In genomic region chr11:125494601-125494986, GRCh38 we compare ENCODE assay signal across 9 cellular contexts. TPM values are rescaled to one million over a fixed set of nuclear protein-coding genes. Genes with fewer than 3 reads are reported as not detected.
DNase-seq lines count a peak whose midpoint lies in the region; ATAC-seq and TF ChIP-seq lines count a peak whose summit lies in the region.
"Had no signal": no experiment of that assay in that cellular context is flagged by ENCODE, and none has a peak within 500 bp of the region (broad histone marks: within the 10 kb centered on the region; RNA-seq: fewer than 3 reads in every experiment).

No MANE protein-coding gene starts in this region.

- H3K27ac Mint-ChIP-seq in activated T-cell treated with anti-CD3 and anti-CD28 coated beads, Interleukin-2, amount 50 U/mL, for 24 hours = no peak overlapping the region

- H3K4me3 Mint-ChIP-seq in activated T-cell treated with anti-CD3 and anti-CD28 coated beads, Interleukin-2, amount 50 U/mL, for 24 hours = peak overlapping the region; percentile 75

- TF ChIP-seq CTCF in brain microvascular endothelial cell (IDR thresholded peaks at IDR 0.05; ENCODE audit: low read depth, low read length, missing control alignments) = no peak
- no peak for TF ChIP-seq CTCF in thoracic aorta (IDR thresholded peaks at IDR 0.05)

- H3K9me3 ChIP-seq in thoracic aorta = no peaks in the 10 kb centered on the region

- in situ Hi-C loops in brain microvascular endothelial cell (cut with HindIII; ENCODE audit: low pct_ligation_motif_present, low sequenced_read_pairs) = no loop called here

- no peaks in the 10 kb centered on the region for H3K9me3 Mint-ChIP-seq in activated T-cell treated with anti-CD3 and anti-CD28 coated beads, Interleukin-2, amount 50 U/mL, for 24 hours

- H3K4me1 ChIP-seq in thoracic aorta (ENCODE audit: control insufficient read depth in 1 of 2, low read depth in 2 of 2) = peaks cover 9 to 17% of the 10 kb centered on the region in 2 donors

- no peak for ATAC-seq in thoracic aorta (ENCODE audit: insufficient number of reproducible peaks, low FRiP score, low read depth)
- no peak for ATAC-seq in GM19452 (IDR thresholded peaks at IDR 0.05; ENCODE audit: unreplicated experiment)
- no peak for ATAC-seq in GM21737 (IDR thresholded peaks at IDR 0.05; ENCODE audit: unreplicated experiment)

- H3K36me3 Mint-ChIP-seq in activated T-cell treated with anti-CD3 and anti-CD28 coated beads, Interleukin-2, amount 50 U/mL, for 24 hours (ENCODE audit: low read depth) = no peaks in the 10 kb centered on the region

- H3K4me1 Mint-ChIP-seq in activated T-cell treated with anti-CD3 and anti-CD28 coated beads, Interleukin-2, amount 50 U/mL, for 24 hours (ENCODE audit: low read depth) = peaks cover 25% of the 10 kb centered on the region

- no peaks in the 10 kb centered on the region for H3K27me3 ChIP-seq in brain microvascular endothelial cell (replicated peaks)
- no peaks in the 10 kb centered on the region for H3K27me3 ChIP-seq in thoracic aorta (replicated peaks; ENCODE audit: insufficient read depth)

- H3K27me3 Mint-ChIP-seq in activated T-cell treated with anti-CD3 and anti-CD28 coated beads, Interleukin-2, amount 50 U/mL, for 24 hours = peaks cover 53% of the 10 kb centered on the region

- no peak overlapping the region for H3K27ac ChIP-seq in brain microvascular endothelial cell
- H3K27ac ChIP-seq in thoracic aorta = peak overlapping the region in 1 of 2 donors; percentile 93

- no peak for DNase-seq in activated T-cell treated with anti-CD3 and anti-CD28 coated beads, Interleukin-2, amount 50 U/mL, for 24 hours
- no peak for DNase-seq in activated T-cell treated with anti-CD3 and anti-CD28 coated beads for 4 hours
- no peak for DNase-seq in brain microvascular endothelial cell
- peak; percentile 23 for DNase-seq in left kidney (ENCODE audit: low read depth, low spot score)
- no peak for DNase-seq in thoracic aorta (ENCODE audit: low spot score)
- no peak for DNase-seq in NCI-H2196 (lab: John Stamatoyannopoulos, UW; ENCODE audit: unreplicated experiment)
- DNase-seq: COR-L47 had no signal

- H3K4me3 ChIP-seq in brain microvascular endothelial cell (ENCODE audit: low read depth, low read length) (peak overlapping the region; percentile 75), thoracic aorta (peak overlapping the region; percentile 93)

- H3K36me3 ChIP-seq in brain microvascular endothelial cell (replicated peaks) = no peaks in the 10 kb centered on the region
- no peaks in the 10 kb centered on the region for H3K36me3 ChIP-seq in thoracic aorta

RNA-seq across cellular contexts. Expression of gene FEZ1, which starts 1.5 kb away (rescaled TPM):
- total RNA-seq in thoracic aorta = 10 to 100 TPM; 83.0 to 96.5 TPM
